In genomic region chr11:59030037-59030436, GRCh38 we compare ENCODE assay signal across 24 cellular contexts. TPM values are rescaled to one million over a fixed set of nuclear protein-coding genes. Genes with fewer than 3 reads are reported as not detected.
DNase-seq lines count a peak whose midpoint lies in the region; ATAC-seq, FAIRE-seq and TF ChIP-seq lines count a peak whose summit lies in the region.
"Had no signal": no experiment of that assay in that cellular context is flagged by ENCODE, and none has a peak within 500 bp of the region (broad histone marks: within the 10 kb centered on the region; RNA-seq: fewer than 3 reads in every experiment).

No MANE protein-coding gene starts in this region.

- TF ChIP-seq POLR2A in transverse colon (IDR thresholded peaks at IDR 0.05): no peak

- ATAC-seq in mucosa of descending colon: peak; percentile 50
- no peak for ATAC-seq in T-cell (replicated peaks in 1 of 4)
- ATAC-seq in GM21723 (IDR thresholded peaks at IDR 0.05; ENCODE audit: unreplicated experiment): no peak

- DNase-seq in mucosa of descending colon (peak in 2 of 3 donors; percentile 22 to 39), small intestine (peak; percentile 4), transverse colon (peak; percentile 13), T-cell (no peak), NCI-H774 (lab: John Stamatoyannopoulos, UW) (no peak)
- DNase-seq: BE2C; Calu3; CD4-positive, alpha-beta memory T cell; COR-L47; DMS53; GF-D8; GM23248; H7; HCEC 1CT had no signal

- H3K36me3 ChIP-seq in mucosa of descending colon (ENCODE audit: low read depth) (no peaks in the 10 kb centered on the region), small intestine (ENCODE audit: control insufficient read depth in 2 of 2, insufficient read depth in 2 of 2, low read length in 2 of 2) (no peaks in the 10 kb centered on the region), transverse colon (no peaks in the 10 kb centered on the region)
- H3K36me3 ChIP-seq: BE2C; BLaER1 treated with 17β-estradiol and CSF1 and Interleukin-3, amounts not matched to agents 10 nM and 100 nM had no signal

- H3K4me1 Mint-ChIP-seq in T-cell: no peaks in the 10 kb centered on the region
- H3K4me1 Mint-ChIP-seq: CD4-positive, alpha-beta memory T cell had no signal

- H3K9me3 Mint-ChIP-seq in T-cell: no peaks in the 10 kb centered on the region
- H3K9me3 Mint-ChIP-seq: CD4-positive, alpha-beta memory T cell had no signal

- no peak for TF ChIP-seq EP300 in transverse colon (IDR thresholded peaks at IDR 0.05; ENCODE audit: low read depth)

- H3K4me1 ChIP-seq in mucosa of descending colon (ENCODE audit: low read depth) (peaks cover 14% of the 10 kb centered on the region), small intestine (ENCODE audit: control insufficient read depth in 2 of 2, insufficient read depth in 1 of 2, low read depth in 1 of 2, low read length in 1 of 2) (peaks cover 0 to 2% of the 10 kb centered on the region in 2 donors), transverse colon (peaks cover 0 to 17% (median 3%) of the 10 kb centered on the region in 4 donors)
- H3K4me1 ChIP-seq: BE2C; BLaER1 treated with 17β-estradiol and CSF1 and Interleukin-3, amounts not matched to agents 10 nM and 100 nM had no signal

- TF ChIP-seq CTCF in C4-2B (conservative IDR thresholded peaks at IDR 0.05) (no peak), mucosa of descending colon (IDR thresholded peaks at IDR 0.05) (no peak), transverse colon (IDR thresholded peaks at IDR 0.05) (no peak)

- in situ Hi-C loops in transverse colon (cut with MboI; ENCODE audit: low pct_ligation_motif_present in 1 of 4, low pct_unique_long_range_greater_than_20kb in 1 of 4, low sequenced_read_pairs in 3 of 4): no loop called here

- H3K4me3 ChIP-seq in mucosa of descending colon (no peak overlapping the region), small intestine (ENCODE audit: low read depth in 1 of 2, low read length in 2 of 2) (no peak overlapping the region), transverse colon (no peak overlapping the region)
- H3K4me3 ChIP-seq: BLaER1 treated with 17β-estradiol and CSF1 and Interleukin-3, amounts not matched to agents 10 nM and 100 nM; GM23248 had no signal

- H3K9me3 ChIP-seq in mucosa of descending colon: no peaks in the 10 kb centered on the region
- H3K9me3 ChIP-seq in small intestine (ENCODE audit: control insufficient read depth, low read depth): no peaks in the 10 kb centered on the region
- no peaks in the 10 kb centered on the region for H3K9me3 ChIP-seq in transverse colon
- H3K9me3 ChIP-seq: BE2C had no signal

- H3K27me3 ChIP-seq in small intestine (ENCODE audit: control insufficient read depth in 2 of 2, insufficient read depth in 2 of 2, low read length in 2 of 2) (no peaks in the 10 kb centered on the region), transverse colon (no peaks in the 10 kb centered on the region)
- H3K27me3 ChIP-seq: BE2C; BLaER1 treated with 17β-estradiol and CSF1 and Interleukin-3, amounts not matched to agents 10 nM and 100 nM had no signal

- POLR2A ChIA-PET in T-cell (lab: Charles Lee): no interaction called here

- intact Hi-C loops in mucosa of descending colon (cut with DNase I, micrococcal nuclease) (no loop called here), transverse colon (cut with DNase I; ENCODE audit: low total_unique reads) (no loop called here)

- FAIRE-seq in small intestine (lab: Jason Lieb, UNC): no peak
- FAIRE-seq: A204.1, GM12891, GM18507, H1 had no signal

- no peaks in the 10 kb centered on the region for H3K36me3 Mint-ChIP-seq in T-cell
- H3K36me3 Mint-ChIP-seq: CD4-positive, alpha-beta memory T cell had no signal

- CTCF ChIA-PET in T-cell (lab: Charles Lee): no interaction called here

- H3K27me3 Mint-ChIP-seq in T-cell: peaks cover 28 to 29% of the 10 kb centered on the region in 2 donors

- 39 to 70% (median 56%) methylated on average over 4 of the region's 4 CpGs for WGBS in small intestine, 3 donors
- WGBS in transverse colon (ENCODE audit: low coverage in 1 of 2), 2 donors: 50 to 54% methylated on average over 1 to 4 of the region's 4 CpGs

- H3K27ac ChIP-seq in C4-2B (peak overlapping the region; percentile 90), small intestine (ENCODE audit: low read depth in 1 of 2, low read length in 1 of 2) (no peak overlapping the region), transverse colon (peak overlapping the region in 1 of 4 donors; percentile 29)
- H3K27ac ChIP-seq: BLaER1 treated with 17β-estradiol and CSF1 and Interleukin-3, amounts not matched to agents 10 nM and 100 nM; GM23248 had no signal

- no peak overlapping the region for H3K27ac Mint-ChIP-seq in T-cell
- H3K27ac Mint-ChIP-seq: CD4-positive, alpha-beta memory T cell had no signal

- H3K4me3 Mint-ChIP-seq in T-cell: no peak overlapping the region
- H3K4me3 Mint-ChIP-seq: CD4-positive, alpha-beta memory T cell had no signal

RNA-seq across cellular contexts. Expression of gene GLYATL1B, which starts 56.1 kb away (rescaled TPM):
- total RNA-seq in mucosa of descending colon: not detected
- not detected for polyA plus RNA-seq in small intestine
- total RNA-seq in transverse colon: not detected
- not detected for total RNA-seq in T-cell
- total RNA-seq: Calu3; CD4-positive, alpha-beta memory T cell; Daoy; G401; GM23248; H1; H7 had no signal
- polyA plus RNA-seq: AG04450; CD4-positive, alpha-beta memory T cell; GM23248; H1 had no signal

Comparison
In these comparisons a context has a peak if more than half of its experiments do, and no peak if none do; other contexts are left out.
1. DNase-seq: peak in mucosa of descending colon (2 of 3), small intestine (single experiment) and transverse colon (single experiment); none in T-cell (0 of 34) and NCI-H774 (single experiment).